17 cellular contexts compared by ENCODE assay signal in genomic region chr4:20172070-20172760, GRCh38.
"Had no signal": no experiment of that assay in that cellular context is flagged by ENCODE, and none has a peak within 500 bp of the region (broad histone marks: within the 10 kb centered on the region; RNA-seq: fewer than 3 reads in every experiment).

No MANE protein-coding gene starts in this region.

- H3K27ac ChIP-seq: coronary artery, gastroesophageal sphincter, spleen, testis, upper lobe of left lung had no signal

- H3K4me3 ChIP-seq: coronary artery, gastroesophageal sphincter, spleen, testis, upper lobe of left lung had no signal

- H3K36me3 ChIP-seq: gastroesophageal sphincter, spleen, upper lobe of left lung had no signal

- H3K4me3 Mint-ChIP-seq: activated CD4-positive, alpha-beta memory T cell treated with anti-CD3 and anti-CD28 coated beads for 36 hours; activated CD4-positive, alpha-beta T cell treated with anti-CD3 and anti-CD28 coated beads for 36 hours; activated CD8-positive, alpha-beta memory T cell treated with anti-CD3 and anti-CD28 coated beads, Interleukin-2, amount 10 ng/mL, durations not matched to agents 7 days and 5 days; activated T-cell treated with anti-CD3 and anti-CD28 coated beads, Interleukin-2, amount 50 U/mL, for 24 hours; brain; central memory CD8-positive, alpha-beta T cell; natural killer cell treated with Interleukin-12 subunit alpha and Interleukin-12 subunit beta and Interleukin-15 and Interleukin-18, amount 100 ng/mL, for 72 hours; stimulated activated naive CD8-positive, alpha-beta T cell treated with anti-CD3 and anti-CD28 coated beads, Interleukin-15, amount 100 ng/mL, for 72 hours; T-helper 17 cell had no signal

- H3K9me3 ChIP-seq: gastroesophageal sphincter, testis, upper lobe of left lung had no signal

- H3K4me1 Mint-ChIP-seq: activated CD4-positive, alpha-beta T cell treated with anti-CD3 and anti-CD28 coated beads for 36 hours; activated CD8-positive, alpha-beta memory T cell treated with anti-CD3 and anti-CD28 coated beads, Interleukin-2, amount 10 ng/mL, durations not matched to agents 7 days and 5 days; brain; central memory CD8-positive, alpha-beta T cell; stimulated activated naive CD8-positive, alpha-beta T cell treated with anti-CD3 and anti-CD28 coated beads, Interleukin-15, amount 100 ng/mL, for 72 hours; T-helper 17 cell had no signal

- H3K4me1 ChIP-seq: gastroesophageal sphincter, spleen, testis, upper lobe of left lung had no signal

- H3K36me3 Mint-ChIP-seq: activated CD4-positive, alpha-beta memory T cell treated with anti-CD3 and anti-CD28 coated beads for 36 hours; activated CD8-positive, alpha-beta memory T cell treated with anti-CD3 and anti-CD28 coated beads, Interleukin-2, amount 10 ng/mL, durations not matched to agents 7 days and 5 days; activated naive CD4-positive, alpha-beta T cell treated with anti-CD3 and anti-CD28 coated beads, Interleukin-2, amount 50 U/mL, for 72 hours; brain; natural killer cell treated with Interleukin-12 subunit alpha and Interleukin-12 subunit beta and Interleukin-15 and Interleukin-18, amount 100 ng/mL, for 72 hours had no signal

- H3K27me3 ChIP-seq: gastroesophageal sphincter, spleen, testis, upper lobe of left lung had no signal

- H3K27me3 Mint-ChIP-seq: activated CD4-positive, alpha-beta memory T cell treated with anti-CD3 and anti-CD28 coated beads for 36 hours; activated CD4-positive, alpha-beta T cell treated with anti-CD3 and anti-CD28 coated beads for 36 hours; activated CD8-positive, alpha-beta memory T cell treated with anti-CD3 and anti-CD28 coated beads, Interleukin-2, amount 10 ng/mL, durations not matched to agents 7 days and 5 days; activated T-cell treated with anti-CD3 and anti-CD28 coated beads, Interleukin-2, amount 50 U/mL, for 24 hours; brain; central memory CD8-positive, alpha-beta T cell; natural killer cell treated with Interleukin-12 subunit alpha and Interleukin-12 subunit beta and Interleukin-15 and Interleukin-18, amount 100 ng/mL, for 72 hours; progenitor cell of endocrine pancreas; stimulated activated naive CD8-positive, alpha-beta T cell treated with anti-CD3 and anti-CD28 coated beads, Interleukin-15, amount 100 ng/mL, for 72 hours; T-helper 17 cell had no signal

- DNase-seq: activated CD4-positive, alpha-beta memory T cell treated with anti-CD3 and anti-CD28 coated beads for 36 hours; activated CD4-positive, alpha-beta T cell treated with anti-CD3 and anti-CD28 coated beads for 36 hours; activated CD8-positive, alpha-beta memory T cell treated with anti-CD3 and anti-CD28 coated beads, Interleukin-2, amount 10 ng/mL, durations not matched to agents 7 days and 5 days; activated T-cell treated with anti-CD3 and anti-CD28 coated beads, Interleukin-2, amount 50 U/mL, for 24 hours; amniotic stem cell; spleen; stimulated activated naive CD8-positive, alpha-beta T cell treated with anti-CD3 and anti-CD28 coated beads, Interleukin-15, amount 100 ng/mL, for 72 hours; T-helper 17 cell; testis; upper lobe of left lung had no signal

- H3K27ac Mint-ChIP-seq: activated CD4-positive, alpha-beta memory T cell treated with anti-CD3 and anti-CD28 coated beads for 36 hours; activated CD4-positive, alpha-beta T cell treated with anti-CD3 and anti-CD28 coated beads for 36 hours; activated CD8-positive, alpha-beta memory T cell treated with anti-CD3 and anti-CD28 coated beads, Interleukin-2, amount 10 ng/mL, durations not matched to agents 7 days and 5 days; activated naive CD4-positive, alpha-beta T cell treated with anti-CD3 and anti-CD28 coated beads, Interleukin-2, amount 50 U/mL, for 72 hours; activated T-cell treated with anti-CD3 and anti-CD28 coated beads, Interleukin-2, amount 50 U/mL, for 24 hours; brain; natural killer cell treated with Interleukin-12 subunit alpha and Interleukin-12 subunit beta and Interleukin-15 and Interleukin-18, amount 100 ng/mL, for 72 hours; progenitor cell of endocrine pancreas; stimulated activated naive CD8-positive, alpha-beta T cell treated with anti-CD3 and anti-CD28 coated beads, Interleukin-15, amount 100 ng/mL, for 72 hours; T-helper 17 cell had no signal
